ENCODE assay signal across 13 cellular contexts in genomic region chr2:150477347-150477746, GRCh38. TPM values are rescaled to one million over a fixed set of nuclear protein-coding genes. Genes with fewer than 3 reads are reported as not detected.
A peak's percentile ranks its signal among the peaks of the same experiment; 100 is the strongest.
DNase-seq lines count a peak whose midpoint lies in the region; ATAC-seq and TF ChIP-seq lines count a peak whose summit lies in the region.
"Had no signal": no experiment of that assay in that cellular context is flagged by ENCODE, and none has a peak within 500 bp of the region (broad histone marks: within the 10 kb centered on the region; RNA-seq: fewer than 3 reads in every experiment).

No MANE protein-coding gene starts in this region.

- no peaks in the 10 kb centered on the region for H4K20me1 ChIP-seq in mammary epithelial cell (ENCODE audit: insufficient read depth, low read length)

- intact Hi-C loops in mammary epithelial cell (cut with micrococcal nuclease) = no loop called here
- intact Hi-C loops in right lobe of liver (cut with DNase I) = no loop called here

- H3K4me1 ChIP-seq in HUES64 (ENCODE audit: insufficient read depth, low read length) = peaks cover 55% of the 10 kb centered on the region
- H3K4me1 ChIP-seq in mammary epithelial cell (ENCODE audit: insufficient read depth, low read length) = peaks cover 91% of the 10 kb centered on the region
- peaks cover 0 to 48% (median 24%) of the 10 kb centered on the region in 4 donors for H3K4me1 ChIP-seq in right lobe of liver
- peaks cover 95% of the 10 kb centered on the region for H3K4me1 ChIP-seq in suprapubic skin

- CTCF ChIA-PET in mammary epithelial cell (lab: Charles Lee; ENCODE audit: low non-redundant PET) = no interaction called here

- TF ChIP-seq CTCF in mammary epithelial cell (conservative IDR thresholded peaks at IDR 0.05 in 1 of 2, IDR thresholded peaks at IDR 0.05 in 1 of 2; ENCODE audit: extremely low read depth in 1 of 2, insufficient read depth in 1 of 2, low read depth in 1 of 2, low read length in 2 of 2) (no peak), right lobe of liver (IDR thresholded peaks at IDR 0.05) (no peak), suprapubic skin (IDR thresholded peaks at IDR 0.05) (no peak)

- dilution Hi-C loops in mammary epithelial cell (cut with HindIII; ENCODE audit: low sequenced_read_pairs) = no loop called here

- H3K4me2 ChIP-seq in mammary epithelial cell (ENCODE audit: insufficient read depth, low read depth, low read length) = peak overlapping the region; percentile 86

- TF ChIP-seq EP300 in suprapubic skin (IDR thresholded peaks at IDR 0.05) = no peak

- in situ Hi-C loops in mammary epithelial cell (cut with MboI; ENCODE audit: low sequenced_read_pairs in 2 of 2) = loop anchor here (25.0 kb wide), 3 partner anchors 135 to 585 kb away; no protein-coding TSS in a partner anchor

- ATAC-seq in right lobe of liver = peak; percentile 45 to 63 (median 50)
- ATAC-seq in HG02642 (IDR thresholded peaks at IDR 0.05; ENCODE audit: poor library complexity, unreplicated experiment) = no peak

- no peak for DNase-seq in mammary epithelial cell
- DNase-seq in right lobe of liver = peak in 2 of 3 donors; percentile 35 to 52
- no peak for DNase-seq in suprapubic skin (ENCODE audit: low spot score in 2 of 2)
- DNase-seq in NCI-H128 (lab: John Stamatoyannopoulos, UW; ENCODE audit: unreplicated experiment) = no peak
- no peak for DNase-seq in NK-92 treated with Interleukin-12 subunit alpha and Interleukin-12 subunit beta, amount 100 ng/mL, for 24 hours (lab: John Stamatoyannopoulos, UW)
- no peak for DNase-seq in activated naive CD4-positive, alpha-beta T cell (lab: John Stamatoyannopoulos, UW)
- DNase-seq: activated effector memory CD4-positive, alpha-beta T cell treated with anti-CD3 and anti-CD28 coated beads, Interleukin-2, amount 50 U/mL, for 16 hours; Karpas-422; NCI-H526 treated with DMSO at 0.1 percent for 48 hours; stimulated activated CD8-positive, alpha-beta memory T cell treated with anti-CD3 and anti-CD28 coated beads, Interleukin-4, amount 100 ng/mL, for 48 hours had no signal

- 78% methylated on average over 3 of the region's 3 CpGs for WGBS in HUES64
- WGBS in mammary epithelial cell (ENCODE audit: low coverage, missing lambda C conversion rate) = 22% methylated on average over 3 of the region's 3 CpGs
- WGBS in right lobe of liver (ENCODE audit: insufficient coverage, low coverage, low lambda C conversion rate, missing lambda C conversion rate) = 23% methylated on average over 3 of the region's 3 CpGs
- 32% methylated on average over 3 of the region's 3 CpGs for WGBS in suprapubic skin

- no peak for TF ChIP-seq POLR2A in right lobe of liver (IDR thresholded peaks at IDR 0.05)
- TF ChIP-seq POLR2A in suprapubic skin (IDR thresholded peaks at IDR 0.05) = no peak

- H3K9me3 ChIP-seq in HUES64 (ENCODE audit: insufficient read depth, low read depth, low read length) = no peaks in the 10 kb centered on the region
- H3K9me3 ChIP-seq in mammary epithelial cell (replicated peaks; ENCODE audit: insufficient read depth, low read length) = no peaks in the 10 kb centered on the region
- H3K9me3 ChIP-seq in right lobe of liver = no peaks in the 10 kb centered on the region
- H3K9me3 ChIP-seq in suprapubic skin = no peaks in the 10 kb centered on the region
- H3K9me3 ChIP-seq: ovary had no signal

- no peak overlapping the region for H3K4me3 ChIP-seq in HUES64 (ENCODE audit: low read length)
- no peak overlapping the region for H3K4me3 ChIP-seq in mammary epithelial cell (replicated peaks in 1 of 3; ENCODE audit: insufficient read depth in 1 of 3, low read depth in 2 of 3, low read length in 3 of 3)
- H3K4me3 ChIP-seq in right lobe of liver = peak overlapping the region in 1 of 3 donors; percentile 2
- H3K4me3 ChIP-seq in suprapubic skin = no peak overlapping the region
- H3K4me3 ChIP-seq: ovary had no signal

- peaks cover 94% of the 10 kb centered on the region for H3K79me2 ChIP-seq in mammary epithelial cell (ENCODE audit: insufficient read depth, low read length)

- H3K27me3 ChIP-seq in HUES64 (ENCODE audit: insufficient read depth, low read length) = no peaks in the 10 kb centered on the region
- H3K27me3 ChIP-seq in mammary epithelial cell (ENCODE audit: insufficient read depth, low read length) = no peaks in the 10 kb centered on the region
- no peaks in the 10 kb centered on the region for H3K27me3 ChIP-seq in right lobe of liver
- H3K27me3 ChIP-seq in suprapubic skin = no peaks in the 10 kb centered on the region
- H3K27me3 ChIP-seq: ovary had no signal

- H2AFZ ChIP-seq in mammary epithelial cell (ENCODE audit: low read depth, low read length) = no peak overlapping the region

- H3K36me3 ChIP-seq in HUES64 (ENCODE audit: insufficient read depth, low read length) (peaks cover 75% of the 10 kb centered on the region), mammary epithelial cell (ENCODE audit: insufficient read depth, low read length) (peaks cover 23% of the 10 kb centered on the region), right lobe of liver (peaks cover 0 to 17% (median 9%) of the 10 kb centered on the region in 4 donors), suprapubic skin (peaks cover 21% of the 10 kb centered on the region)
- H3K36me3 ChIP-seq: ovary had no signal

- no TSS peak for BruUV-seq in mammary epithelial cell (replicated peaks; lab: Mats Ljungman, UMichigan)

- H3K27ac ChIP-seq in HUES64 (ENCODE audit: low read depth, low read length) (0 out of 2 replicates have a peak overlapping the region, but pooled peaks have one; percentile 15), mammary epithelial cell (ENCODE audit: insufficient read depth, low read depth, low read length) (peak overlapping the region; percentile 100), right lobe of liver (peak overlapping the region; percentile 79 to 89 (median 85)), suprapubic skin (peak overlapping the region; percentile 63)
- H3K27ac ChIP-seq: ovary had no signal

- no peak overlapping the region for H3K9ac ChIP-seq in HUES64 (ENCODE audit: low read depth, low read length)
- peak overlapping the region; percentile 86 for H3K9ac ChIP-seq in mammary epithelial cell (ENCODE audit: insufficient read depth, low read length)

RNA-seq across cellular contexts. Expression of gene RND3, which starts 10.1 kb away (rescaled TPM):
- polyA plus RNA-seq in HUES64 (2013, experiment 1 of 2) = 26.2 TPM
- 33.6 TPM for polyA plus RNA-seq in HUES64 (2013, experiment 2 of 2)
- total RNA-seq in mammary epithelial cell (100 to 1,000 TPM; 146 to 178 TPM), right lobe of liver (10 to 100 TPM; 20.0 to 70.5 (median 36.8) TPM), suprapubic skin (10 to 100 TPM; 45.7 to 65.3 (median 56.9) TPM)
- 28.6 TPM for polyA plus RNA-seq in mammary epithelial cell
- polyA minus RNA-seq in mammary epithelial cell = 243 TPM

Comparison
In these comparisons a context has a peak if more than half of its experiments do, and no peak if none do; other contexts are left out.
1. H3K27ac ChIP-seq: peak in every context shown above with its lines; median percentile 100 in mammary epithelial cell; 85 in right lobe of liver; 63 in suprapubic skin; 15 in HUES64.
2. DNase-seq: peak in right lobe of liver (2 of 3); none in mammary epithelial cell (single experiment), suprapubic skin (0 of 2), NCI-H128 (single experiment), NK-92 treated with Interleukin-12 subunit alpha and Interleukin-12 subunit beta, amount 100 ng/mL, for 24 hours (single experiment) and activated naive CD4-positive, alpha-beta T cell (0 of 4).